ENCODE assay signal across 1 cellular context in the genomic region with DNA sequence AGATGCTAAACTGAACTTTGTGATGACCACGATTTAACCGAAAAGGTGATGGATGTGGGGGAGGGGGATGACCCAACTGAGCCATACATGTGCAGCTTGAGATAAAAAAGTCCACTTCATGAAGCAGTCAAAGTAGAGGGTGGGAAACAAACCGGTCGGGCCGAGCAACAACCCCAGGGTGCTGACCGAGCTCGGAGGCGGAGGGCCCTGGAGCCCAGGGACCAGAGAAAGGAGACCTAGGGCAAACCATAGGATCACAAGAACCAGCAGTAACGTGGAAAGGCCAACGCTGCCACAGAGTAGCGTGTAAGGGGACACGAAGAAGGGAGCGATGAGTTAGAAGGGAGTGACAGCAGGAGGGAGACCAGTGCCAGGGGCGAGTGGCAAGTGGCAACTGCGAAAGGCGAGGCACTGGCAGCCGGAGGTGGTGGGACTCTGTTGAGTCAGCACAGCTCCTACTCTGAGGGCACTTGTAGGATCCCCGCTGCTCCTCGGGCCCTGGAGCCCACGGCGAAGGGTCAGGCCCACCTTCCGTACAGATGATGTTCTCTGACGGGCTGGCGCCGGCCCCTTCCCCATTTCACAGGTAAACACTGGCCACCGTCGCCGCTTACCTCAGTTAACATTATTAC.
TF ChIP-seq lines count a peak whose summit lies in the region.

No MANE protein-coding gene starts in this region.

TF ChIP-seq in K562, 482 proteins besides CTCF, POLR2A, EP300 and RAD21 (continued from another document and continues in another):
- TF ChIP-seq, protein P1, sequence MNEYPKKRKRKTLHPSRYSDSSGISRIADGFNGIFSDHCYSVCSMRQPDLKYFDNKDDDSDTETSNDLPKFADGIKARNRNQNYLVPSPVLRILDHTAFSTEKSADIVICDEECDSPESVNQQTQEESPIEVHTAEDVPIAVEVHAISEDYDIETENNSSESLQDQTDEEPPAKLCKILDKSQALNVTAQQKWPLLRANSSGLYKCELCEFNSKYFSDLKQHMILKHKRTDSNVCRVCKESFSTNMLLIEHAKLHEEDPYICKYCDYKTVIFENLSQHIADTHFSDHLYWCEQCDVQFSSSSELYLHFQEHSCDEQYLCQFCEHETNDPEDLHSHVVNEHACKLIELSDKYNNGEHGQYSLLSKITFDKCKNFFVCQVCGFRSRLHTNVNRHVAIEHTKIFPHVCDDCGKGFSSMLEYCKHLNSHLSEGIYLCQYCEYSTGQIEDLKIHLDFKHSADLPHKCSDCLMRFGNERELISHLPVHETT (CRISPR knock-in tag; conservative IDR thresholded peaks at IDR 0.05 in 1 of 2, IDR thresholded peaks at IDR 0.05 in 1 of 2) = no peak
- TF ChIP-seq, protein P2, sequence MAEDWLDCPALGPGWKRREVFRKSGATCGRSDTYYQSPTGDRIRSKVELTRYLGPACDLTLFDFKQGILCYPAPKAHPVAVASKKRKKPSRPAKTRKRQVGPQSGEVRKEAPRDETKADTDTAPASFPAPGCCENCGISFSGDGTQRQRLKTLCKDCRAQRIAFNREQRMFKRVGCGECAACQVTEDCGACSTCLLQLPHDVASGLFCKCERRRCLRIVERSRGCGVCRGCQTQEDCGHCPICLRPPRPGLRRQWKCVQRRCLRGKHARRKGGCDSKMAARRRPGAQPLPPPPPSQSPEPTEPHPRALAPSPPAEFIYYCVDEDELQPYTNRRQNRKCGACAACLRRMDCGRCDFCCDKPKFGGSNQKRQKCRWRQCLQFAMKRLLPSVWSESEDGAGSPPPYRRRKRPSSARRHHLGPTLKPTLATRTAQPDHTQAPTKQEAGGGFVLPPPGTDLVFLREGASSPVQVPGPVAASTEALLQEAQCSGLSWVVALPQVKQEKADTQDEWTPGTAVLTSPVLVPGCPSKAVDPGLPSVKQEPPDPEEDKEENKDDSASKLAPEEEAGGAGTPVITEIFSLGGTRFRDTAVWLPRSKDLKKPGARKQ (CRISPR knock-in tag; IDR thresholded peaks at IDR 0.05) = no peak
- TF ChIP-seq, protein P3, sequence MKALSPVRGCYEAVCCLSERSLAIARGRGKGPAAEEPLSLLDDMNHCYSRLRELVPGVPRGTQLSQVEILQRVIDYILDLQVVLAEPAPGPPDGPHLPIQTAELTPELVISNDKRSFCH (CRISPR knock-in tag; IDR thresholded peaks at IDR 0.05) = no peak
- TF ChIP-seq, protein P3 (tag; IDR thresholded peaks at IDR 0.05) = no peak
- TF ChIP-seq MXI1 (IDR thresholded peaks at IDR 0.05; ENCODE audit: low read depth, low read length) = no peak
- TF ChIP-seq GATAD2A (IDR thresholded peaks at IDR 0.05) = no peak
- TF ChIP-seq ZNF224 (CRISPR knock-in tag; IDR thresholded peaks at IDR 0.05) = 0 out of 2 replicates have a peak, but pooled peaks have one; percentile 52
- TF ChIP-seq, protein P4, sequence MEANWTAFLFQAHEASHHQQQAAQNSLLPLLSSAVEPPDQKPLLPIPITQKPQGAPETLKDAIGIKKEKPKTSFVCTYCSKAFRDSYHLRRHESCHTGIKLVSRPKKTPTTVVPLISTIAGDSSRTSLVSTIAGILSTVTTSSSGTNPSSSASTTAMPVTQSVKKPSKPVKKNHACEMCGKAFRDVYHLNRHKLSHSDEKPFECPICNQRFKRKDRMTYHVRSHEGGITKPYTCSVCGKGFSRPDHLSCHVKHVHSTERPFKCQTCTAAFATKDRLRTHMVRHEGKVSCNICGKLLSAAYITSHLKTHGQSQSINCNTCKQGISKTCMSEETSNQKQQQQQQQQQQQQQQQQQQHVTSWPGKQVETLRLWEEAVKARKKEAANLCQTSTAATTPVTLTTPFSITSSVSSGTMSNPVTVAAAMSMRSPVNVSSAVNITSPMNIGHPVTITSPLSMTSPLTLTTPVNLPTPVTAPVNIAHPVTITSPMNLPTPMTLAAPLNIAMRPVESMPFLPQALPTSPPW (CRISPR knock-in tag; IDR thresholded peaks at IDR 0.05) = no peak
- TF ChIP-seq, protein P5, sequence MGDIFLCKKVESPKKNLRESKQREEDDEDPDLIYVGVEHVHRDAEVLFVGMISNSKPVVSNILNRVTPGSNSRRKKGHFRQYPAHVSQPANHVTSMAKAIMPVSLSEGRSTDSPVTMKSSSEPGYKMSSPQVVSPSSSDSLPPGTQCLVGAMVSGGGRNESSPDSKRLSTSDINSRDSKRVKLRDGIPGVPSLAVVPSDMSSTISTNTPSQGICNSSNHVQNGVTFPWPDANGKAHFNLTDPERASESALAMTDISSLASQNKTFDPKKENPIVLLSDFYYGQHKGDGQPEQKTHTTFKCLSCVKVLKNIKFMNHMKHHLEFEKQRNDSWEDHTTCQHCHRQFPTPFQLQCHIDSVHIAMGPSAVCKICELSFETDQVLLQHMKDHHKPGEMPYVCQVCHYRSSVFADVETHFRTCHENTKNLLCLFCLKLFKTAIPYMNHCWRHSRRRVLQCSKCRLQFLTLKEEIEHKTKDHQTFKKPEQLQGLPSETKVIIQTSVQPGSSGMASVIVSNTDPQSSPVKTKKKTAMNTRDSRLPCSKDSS (IDR thresholded peaks at IDR 0.05; ENCODE audit: low read depth, partially characterized antibody) = no peak
- TF ChIP-seq ZNF124 (CRISPR knock-in tag; IDR thresholded peaks at IDR 0.05) = no peak
- no peak for TF ChIP-seq ZNF445 (CRISPR knock-in tag; IDR thresholded peaks at IDR 0.05; ENCODE audit: low read depth)
- TF ChIP-seq, protein P6, sequence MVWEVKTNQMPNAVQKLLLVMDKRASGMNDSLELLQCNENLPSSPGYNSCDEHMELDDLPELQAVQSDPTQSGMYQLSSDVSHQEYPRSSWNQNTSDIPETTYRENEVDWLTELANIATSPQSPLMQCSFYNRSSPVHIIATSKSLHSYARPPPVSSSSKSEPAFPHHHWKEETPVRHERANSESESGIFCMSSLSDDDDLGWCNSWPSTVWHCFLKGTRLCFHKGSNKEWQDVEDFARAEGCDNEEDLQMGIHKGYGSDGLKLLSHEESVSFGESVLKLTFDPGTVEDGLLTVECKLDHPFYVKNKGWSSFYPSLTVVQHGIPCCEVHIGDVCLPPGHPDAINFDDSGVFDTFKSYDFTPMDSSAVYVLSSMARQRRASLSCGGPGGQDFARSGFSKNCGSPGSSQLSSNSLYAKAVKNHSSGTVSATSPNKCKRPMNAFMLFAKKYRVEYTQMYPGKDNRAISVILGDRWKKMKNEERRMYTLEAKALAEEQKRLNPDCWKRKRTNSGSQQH (CRISPR knock-in tag; IDR thresholded peaks at IDR 0.05) = no peak
- TF ChIP-seq FOXM1 (IDR thresholded peaks at IDR 0.05; ENCODE audit: low read depth) = no peak
- 0 out of 2 replicates have a peak, but pooled peaks have one; percentile 39 for TF ChIP-seq FOXM1 (CRISPR knock-in tag; IDR thresholded peaks at IDR 0.05; ENCODE audit: low read depth)
- TF ChIP-seq, protein P7, sequence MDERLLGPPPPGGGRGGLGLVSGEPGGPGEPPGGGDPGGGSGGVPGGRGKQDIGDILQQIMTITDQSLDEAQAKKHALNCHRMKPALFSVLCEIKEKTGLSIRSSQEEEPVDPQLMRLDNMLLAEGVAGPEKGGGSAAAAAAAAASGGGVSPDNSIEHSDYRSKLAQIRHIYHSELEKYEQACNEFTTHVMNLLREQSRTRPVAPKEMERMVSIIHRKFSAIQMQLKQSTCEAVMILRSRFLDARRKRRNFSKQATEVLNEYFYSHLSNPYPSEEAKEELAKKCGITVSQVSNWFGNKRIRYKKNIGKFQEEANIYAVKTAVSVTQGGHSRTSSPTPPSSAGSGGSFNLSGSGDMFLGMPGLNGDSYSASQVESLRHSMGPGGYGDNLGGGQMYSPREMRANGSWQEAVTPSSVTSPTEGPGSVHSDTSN (CRISPR knock-in tag; IDR thresholded peaks at IDR 0.05; ENCODE audit: low read depth) = no peak
- TF ChIP-seq, protein P7 (tag; conservative IDR thresholded peaks at IDR 0.05; ENCODE audit: low read depth) = no peak
- no peak for TF ChIP-seq ZNF764 (CRISPR knock-in tag; IDR thresholded peaks at IDR 0.05; ENCODE audit: low read depth)
- TF ChIP-seq CBFB (CRISPR knock-in tag; IDR thresholded peaks at IDR 0.05) = no peak
- TF ChIP-seq, protein P8, sequence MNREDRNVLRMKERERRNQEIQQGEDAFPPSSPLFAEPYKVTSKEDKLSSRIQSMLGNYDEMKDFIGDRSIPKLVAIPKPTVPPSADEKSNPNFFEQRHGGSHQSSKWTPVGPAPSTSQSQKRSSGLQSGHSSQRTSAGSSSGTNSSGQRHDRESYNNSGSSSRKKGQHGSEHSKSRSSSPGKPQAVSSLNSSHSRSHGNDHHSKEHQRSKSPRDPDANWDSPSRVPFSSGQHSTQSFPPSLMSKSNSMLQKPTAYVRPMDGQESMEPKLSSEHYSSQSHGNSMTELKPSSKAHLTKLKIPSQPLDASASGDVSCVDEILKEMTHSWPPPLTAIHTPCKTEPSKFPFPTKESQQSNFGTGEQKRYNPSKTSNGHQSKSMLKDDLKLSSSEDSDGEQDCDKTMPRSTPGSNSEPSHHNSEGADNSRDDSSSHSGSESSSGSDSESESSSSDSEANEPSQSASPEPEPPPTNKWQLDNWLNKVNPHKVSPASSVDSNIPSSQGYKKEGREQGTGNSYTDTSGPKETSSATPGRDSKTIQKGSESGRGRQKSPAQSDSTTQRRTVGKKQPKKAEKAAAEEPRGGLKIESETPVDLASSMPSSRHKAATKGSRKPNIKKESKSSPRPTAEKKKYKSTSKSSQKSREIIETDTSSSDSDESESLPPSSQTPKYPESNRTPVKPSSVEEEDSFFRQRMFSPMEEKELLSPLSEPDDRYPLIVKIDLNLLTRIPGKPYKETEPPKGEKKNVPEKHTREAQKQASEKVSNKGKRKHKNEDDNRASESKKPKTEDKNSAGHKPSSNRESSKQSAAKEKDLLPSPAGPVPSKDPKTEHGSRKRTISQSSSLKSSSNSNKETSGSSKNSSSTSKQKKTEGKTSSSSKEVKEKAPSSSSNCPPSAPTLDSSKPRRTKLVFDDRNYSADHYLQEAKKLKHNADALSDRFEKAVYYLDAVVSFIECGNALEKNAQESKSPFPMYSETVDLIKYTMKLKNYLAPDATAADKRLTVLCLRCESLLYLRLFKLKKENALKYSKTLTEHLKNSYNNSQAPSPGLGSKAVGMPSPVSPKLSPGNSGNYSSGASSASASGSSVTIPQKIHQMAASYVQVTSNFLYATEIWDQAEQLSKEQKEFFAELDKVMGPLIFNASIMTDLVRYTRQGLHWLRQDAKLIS (CRISPR knock-in tag; IDR thresholded peaks at IDR 0.05) = peak; percentile 72
- TF ChIP-seq, protein P9, sequence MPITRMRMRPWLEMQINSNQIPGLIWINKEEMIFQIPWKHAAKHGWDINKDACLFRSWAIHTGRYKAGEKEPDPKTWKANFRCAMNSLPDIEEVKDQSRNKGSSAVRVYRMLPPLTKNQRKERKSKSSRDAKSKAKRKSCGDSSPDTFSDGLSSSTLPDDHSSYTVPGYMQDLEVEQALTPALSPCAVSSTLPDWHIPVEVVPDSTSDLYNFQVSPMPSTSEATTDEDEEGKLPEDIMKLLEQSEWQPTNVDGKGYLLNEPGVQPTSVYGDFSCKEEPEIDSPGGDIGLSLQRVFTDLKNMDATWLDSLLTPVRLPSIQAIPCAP (CRISPR knock-in tag; IDR thresholded peaks at IDR 0.05; ENCODE audit: borderline replicate concordance) = no peak
- TF ChIP-seq MCM3 (IDR thresholded peaks at IDR 0.05) = no peak
- no peak for TF ChIP-seq MAFF (IDR thresholded peaks at IDR 0.05; ENCODE audit: low read length)
- TF ChIP-seq, protein P10, sequence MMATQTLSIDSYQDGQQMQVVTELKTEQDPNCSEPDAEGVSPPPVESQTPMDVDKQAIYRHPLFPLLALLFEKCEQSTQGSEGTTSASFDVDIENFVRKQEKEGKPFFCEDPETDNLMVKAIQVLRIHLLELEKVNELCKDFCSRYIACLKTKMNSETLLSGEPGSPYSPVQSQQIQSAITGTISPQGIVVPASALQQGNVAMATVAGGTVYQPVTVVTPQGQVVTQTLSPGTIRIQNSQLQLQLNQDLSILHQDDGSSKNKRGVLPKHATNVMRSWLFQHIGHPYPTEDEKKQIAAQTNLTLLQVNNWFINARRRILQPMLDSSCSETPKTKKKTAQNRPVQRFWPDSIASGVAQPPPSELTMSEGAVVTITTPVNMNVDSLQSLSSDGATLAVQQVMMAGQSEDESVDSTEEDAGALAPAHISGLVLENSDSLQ (IDR thresholded peaks at IDR 0.05) = no peak
- TF ChIP-seq, protein P11, sequence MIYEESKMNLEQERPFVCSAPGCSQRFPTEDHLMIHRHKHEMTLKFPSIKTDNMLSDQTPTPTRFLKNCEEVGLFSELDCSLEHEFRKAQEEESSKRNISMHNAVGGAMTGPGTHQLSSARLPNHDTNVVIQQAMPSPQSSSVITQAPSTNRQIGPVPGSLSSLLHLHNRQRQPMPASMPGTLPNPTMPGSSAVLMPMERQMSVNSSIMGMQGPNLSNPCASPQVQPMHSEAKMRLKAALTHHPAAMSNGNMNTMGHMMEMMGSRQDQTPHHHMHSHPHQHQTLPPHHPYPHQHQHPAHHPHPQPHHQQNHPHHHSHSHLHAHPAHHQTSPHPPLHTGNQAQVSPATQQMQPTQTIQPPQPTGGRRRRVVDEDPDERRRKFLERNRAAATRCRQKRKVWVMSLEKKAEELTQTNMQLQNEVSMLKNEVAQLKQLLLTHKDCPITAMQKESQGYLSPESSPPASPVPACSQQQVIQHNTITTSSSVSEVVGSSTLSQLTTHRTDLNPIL (CRISPR knock-in tag; IDR thresholded peaks at IDR 0.05) = no peak
- no peak for TF ChIP-seq HDAC6 (IDR thresholded peaks at IDR 0.05; ENCODE audit: low read depth, low read length)
- TF ChIP-seq, protein P12, sequence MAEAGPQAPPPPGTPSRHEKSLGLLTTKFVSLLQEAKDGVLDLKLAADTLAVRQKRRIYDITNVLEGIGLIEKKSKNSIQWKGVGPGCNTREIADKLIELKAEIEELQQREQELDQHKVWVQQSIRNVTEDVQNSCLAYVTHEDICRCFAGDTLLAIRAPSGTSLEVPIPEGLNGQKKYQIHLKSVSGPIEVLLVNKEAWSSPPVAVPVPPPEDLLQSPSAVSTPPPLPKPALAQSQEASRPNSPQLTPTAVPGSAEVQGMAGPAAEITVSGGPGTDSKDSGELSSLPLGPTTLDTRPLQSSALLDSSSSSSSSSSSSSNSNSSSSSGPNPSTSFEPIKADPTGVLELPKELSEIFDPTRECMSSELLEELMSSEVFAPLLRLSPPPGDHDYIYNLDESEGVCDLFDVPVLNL (CRISPR knock-in tag; IDR thresholded peaks at IDR 0.05; ENCODE audit: low read depth) = no peak
- TF ChIP-seq BRD9 (IDR thresholded peaks at IDR 0.05; ENCODE audit: low read depth, partially characterized antibody) = no peak
- TF ChIP-seq POLR3G (IDR thresholded peaks at IDR 0.05; ENCODE audit: extremely low read depth, insufficient read length, insufficient replicate concordance) = no peak
- no peak for TF ChIP-seq KDM5B (IDR thresholded peaks at IDR 0.05; ENCODE audit: insufficient replicate concordance, low read depth, low read length)
- TF ChIP-seq RBM22 (IDR thresholded peaks at IDR 0.05; ENCODE audit: low read depth, low read length, poor library complexity, severe bottlenecking) = no peak
- TF ChIP-seq, protein P13, sequence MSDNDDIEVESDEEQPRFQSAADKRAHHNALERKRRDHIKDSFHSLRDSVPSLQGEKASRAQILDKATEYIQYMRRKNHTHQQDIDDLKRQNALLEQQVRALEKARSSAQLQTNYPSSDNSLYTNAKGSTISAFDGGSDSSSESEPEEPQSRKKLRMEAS (CRISPR knock-in tag; IDR thresholded peaks at IDR 0.05) = no peak
- no peak for TF ChIP-seq NFATC3 (IDR thresholded peaks at IDR 0.05)
- TF ChIP-seq NRF1 (conservative IDR thresholded peaks at IDR 0.05 in 1 of 2, IDR thresholded peaks at IDR 0.05 in 1 of 2) = no peak
